In the genomic region with DNA sequence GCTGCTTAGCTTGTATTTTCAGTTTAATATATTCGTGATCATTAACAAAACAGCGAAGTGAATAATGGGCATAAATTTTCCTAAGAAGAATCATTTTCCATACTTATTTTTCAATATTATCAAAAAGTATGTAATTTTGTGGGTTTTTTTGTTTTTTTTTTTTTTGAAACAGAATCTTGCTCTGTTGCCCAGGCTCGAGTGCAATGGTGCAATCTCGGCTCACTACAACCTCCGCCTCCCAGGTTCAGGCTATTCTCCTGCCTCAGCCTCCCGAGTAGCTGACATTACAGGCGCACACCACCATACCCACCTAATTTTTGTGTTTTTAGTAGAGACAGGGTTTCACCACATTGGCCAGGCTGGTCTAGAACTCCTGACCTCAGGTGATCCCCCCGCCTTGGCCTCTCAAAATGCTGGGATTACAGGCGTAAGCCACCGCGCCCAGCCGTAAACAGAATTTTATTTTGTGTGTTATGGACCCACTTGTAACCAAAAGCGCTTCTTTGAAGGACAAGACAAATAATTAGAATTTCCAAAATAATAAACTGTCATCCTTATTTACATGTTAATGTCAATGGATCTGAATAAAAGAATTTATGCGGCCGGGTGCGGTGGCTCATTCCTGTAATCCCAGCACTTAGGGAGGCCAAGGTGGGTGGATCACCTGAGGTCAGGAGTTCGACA, we compare ENCODE assay signal across 8 cellular contexts.
DNase-seq lines count a peak whose midpoint lies in the region; ATAC-seq, FAIRE-seq and TF ChIP-seq lines count a peak whose summit lies in the region.
"Not testable (repeated sequence)": the region's sequence is repeated elsewhere in the genome, so short reads cannot be mapped to it uniquely, and the experiment has no call there.

No MANE protein-coding gene starts in this region.

- intact Hi-C loops in activated B cell treated with CpG ODN at 0.5 μM for 24 hours (cut with micrococcal nuclease); colonic mucosa (cut with DNase I): not testable (repeated sequence)
- intact Hi-C loops in HepG2 (cut with micrococcal nuclease; ENCODE audit: unreplicated experiment) (loop anchor here (2.0 kb wide), 2 partner anchors 144 to 166 kb away; no protein-coding TSS in a partner anchor), natural killer cell (cut with micrococcal nuclease) (loop anchor here (5.0 kb wide), 1 partner anchor 59 kb away; no protein-coding TSS in a partner anchor)

- peaks cover 44% of the 10 kb centered on the region for H3K4me1 ChIP-seq in CD4-positive, CD25-positive, alpha-beta regulatory T cell (ENCODE audit: control insufficient read depth, insufficient read depth, low read length, poor library complexity, severe bottlenecking)
- H3K4me1 ChIP-seq in colonic mucosa = not testable (repeated sequence)
- H3K4me1 ChIP-seq in HepG2 (ENCODE audit: insufficient read depth, low read length) (peaks cover 15% of the 10 kb centered on the region), tibial nerve (peaks cover 8 to 69% (median 20%) of the 10 kb centered on the region in 4 donors)

- in situ Hi-C loops in HepG2 (cut with HindIII; ENCODE audit: extremely low pct_ligation_motif_present, low pct_unique_long_range_greater_than_20kb) = loop anchor here (10.0 kb wide), 1 partner anchor 146 kb away; no protein-coding TSS in a partner anchor

- not testable (repeated sequence) for H3K9me3 Mint-ChIP-seq in CD4-positive, CD25-positive, alpha-beta regulatory T cell; IgD-negative memory B cell; activated B cell treated with CpG ODN at 0.5 μM for 24 hours; activated naive CD4-positive, alpha-beta T cell treated with anti-CD3 and anti-CD28 coated beads, Interleukin-2, amount 50 U/mL, for 24 hours; natural killer cell

- peak overlapping the region in 1 of 2 donors; percentile 57 for H3K9ac ChIP-seq in colonic mucosa (ENCODE audit: low read depth in 2 of 2, low read length in 2 of 2)
- not testable (repeated sequence) for H3K9ac ChIP-seq in HepG2 (ENCODE audit: insufficient read depth, low read depth, low read length)

- not testable (repeated sequence) for FAIRE-seq in HepG2 (lab: Jason Lieb, UNC)

- H3K36me3 ChIP-seq in CD4-positive, CD25-positive, alpha-beta regulatory T cell (ENCODE audit: control insufficient read depth, insufficient read depth, low read length) = peaks cover 30% of the 10 kb centered on the region
- not testable (repeated sequence) for H3K36me3 ChIP-seq in colonic mucosa; HepG2 (replicated peaks in 1 of 2; ENCODE audit: control insufficient read depth in 1 of 2, insufficient read depth in 2 of 2, low read length in 2 of 2)
- H3K36me3 ChIP-seq in tibial nerve = peaks cover 0 to 18% (median 0%) of the 10 kb centered on the region in 3 donors

- POLR2A ChIA-PET in activated B cell treated with CpG ODN at 0.5 μM for 24 hours (lab: Charles Lee) = interaction anchor here (0.6 to 3.3 kb wide), 14 partner anchors 15 to 346 kb away, joined by 3 to 20 read pairs (median 5); no protein-coding TSS in a partner anchor
- POLR2A ChIA-PET in HepG2 (lab: Yijun Ruan, JAX) = not testable (repeated sequence)

- TF ChIP-seq RAD21 in HepG2 (CRISPR knock-in tag; IDR thresholded peaks at IDR 0.05) = not testable (repeated sequence)

- ATAC-seq in CD4-positive, CD25-positive, alpha-beta regulatory T cell (ENCODE audit: low read depth in 2 of 2); activated B cell treated with CpG ODN at 0.5 μM for 24 hours (ENCODE audit: low read depth); HepG2; natural killer cell: not testable (repeated sequence)

- peaks cover 41 to 77% (median 62%) of the 10 kb centered on the region in 4 donors for H3K4me1 Mint-ChIP-seq in CD4-positive, CD25-positive, alpha-beta regulatory T cell
- H3K4me1 Mint-ChIP-seq in IgD-negative memory B cell = peaks cover 23 to 53% (median 48%) of the 10 kb centered on the region in 3 donors
- peaks cover 52% of the 10 kb centered on the region for H3K4me1 Mint-ChIP-seq in activated B cell treated with CpG ODN at 0.5 μM for 24 hours
- H3K4me1 Mint-ChIP-seq in activated naive CD4-positive, alpha-beta T cell treated with anti-CD3 and anti-CD28 coated beads, Interleukin-2, amount 50 U/mL, for 24 hours = peaks cover 72% of the 10 kb centered on the region
- H3K4me1 Mint-ChIP-seq in natural killer cell = peaks cover 67 to 70% of the 10 kb centered on the region in 2 donors

- H3K4me3 Mint-ChIP-seq in CD4-positive, CD25-positive, alpha-beta regulatory T cell = peak overlapping the region in 2 of 4 donors; percentile 15 to 22
- H3K4me3 Mint-ChIP-seq in IgD-negative memory B cell (peak overlapping the region in 2 of 4 donors; percentile 16 to 39), natural killer cell (peak overlapping the region; percentile 31)
- not testable (repeated sequence) for H3K4me3 Mint-ChIP-seq in activated B cell treated with CpG ODN at 0.5 μM for 24 hours; activated naive CD4-positive, alpha-beta T cell treated with anti-CD3 and anti-CD28 coated beads, Interleukin-2, amount 50 U/mL, for 24 hours

- TF ChIP-seq EP300 in HepG2 (IDR thresholded peaks at IDR 0.05; ENCODE audit: low read depth in 2 of 2, low read length in 2 of 2); HepG2 (CRISPR knock-in tag; IDR thresholded peaks at IDR 0.05; ENCODE audit: borderline replicate concordance); tibial nerve (IDR thresholded peaks at IDR 0.05): not testable (repeated sequence)

- H3K27me3 ChIP-seq in CD4-positive, CD25-positive, alpha-beta regulatory T cell (ENCODE audit: control insufficient read depth, insufficient read depth, low read length); colonic mucosa; HepG2 (ENCODE audit: control insufficient read depth in 1 of 2, insufficient read depth in 2 of 2, low read length in 2 of 2); tibial nerve: not testable (repeated sequence)

- H3K4me3 ChIP-seq in CD4-positive, CD25-positive, alpha-beta regulatory T cell (ENCODE audit: low read depth, low read length) = peak overlapping the region; percentile 33
- not testable (repeated sequence) for H3K4me3 ChIP-seq in colonic mucosa; HepG2 (replicated peaks in 1 of 3; ENCODE audit: insufficient read depth in 1 of 3, low read depth in 2 of 3, low read length in 3 of 3); tibial nerve

- H3K9me3 ChIP-seq in CD4-positive, CD25-positive, alpha-beta regulatory T cell (ENCODE audit: control insufficient read depth in 2 of 2, low read length in 2 of 2); colonic mucosa; HepG2 (ENCODE audit: low read length); tibial nerve: not testable (repeated sequence)

- 98% methylated on average over 17 of the region's 17 CpGs for WGBS in HepG2 (ENCODE audit: low lambda C conversion rate)
- 95% methylated on average over 17 of the region's 17 CpGs for WGBS in tibial nerve, 2 donors

- TF ChIP-seq POLR2A in HepG2 (IDR thresholded peaks at IDR 0.05; ENCODE audit: insufficient read depth in 1 of 2, low read depth in 2 of 2, low read length in 2 of 2); tibial nerve (IDR thresholded peaks at IDR 0.05): not testable (repeated sequence)

- H3K27ac Mint-ChIP-seq in CD4-positive, CD25-positive, alpha-beta regulatory T cell = peak overlapping the region in 2 of 3 donors; percentile 81 to 95
- H3K27ac Mint-ChIP-seq in IgD-negative memory B cell (peak overlapping the region; percentile 39 to 83 (median 76)), activated B cell treated with CpG ODN at 0.5 μM for 24 hours (peak overlapping the region; percentile 81), natural killer cell (peak overlapping the region; percentile 65 to 68)
- H3K27ac Mint-ChIP-seq in activated naive CD4-positive, alpha-beta T cell treated with anti-CD3 and anti-CD28 coated beads, Interleukin-2, amount 50 U/mL, for 24 hours = peak overlapping the region; percentile 95

- H3K79me2 ChIP-seq in HepG2 (ENCODE audit: insufficient read depth, low read length) = peaks cover 31% of the 10 kb centered on the region

- not testable (repeated sequence) for DNase-seq in CD4-positive, CD25-positive, alpha-beta regulatory T cell; activated B cell treated with CpG ODN at 0.5 μM for 24 hours; colonic mucosa; HepG2 (ENCODE audit: low spot score); natural killer cell; tibial nerve (ENCODE audit: low spot score in 2 of 2)

- not testable (repeated sequence) for H2AFZ ChIP-seq in HepG2 (ENCODE audit: low read length)

- CTCF ChIA-PET in activated B cell treated with CpG ODN at 0.5 μM for 24 hours (lab: Charles Lee) = interaction anchor here (0.8 to 6.2 kb wide), 33 partner anchors 11 to 261 kb away, joined by 3 to 128 read pairs (median 6); no protein-coding TSS in a partner anchor
- CTCF ChIA-PET in HepG2 (lab: Yijun Ruan, JAX; ENCODE audit: low intra/inter-chr PET ratio, low total read pairs) = interaction anchor here (0.9 to 2.1 kb wide), 3 partner anchors 59 to 166 kb away, joined by 6 to 15 read pairs (median 9); no protein-coding TSS in a partner anchor

- H3K27ac ChIP-seq in CD4-positive, CD25-positive, alpha-beta regulatory T cell (ENCODE audit: insufficient read depth, low read length, poor library complexity, severe bottlenecking) = peak overlapping the region; percentile 51
- H3K27ac ChIP-seq in colonic mucosa (peak overlapping the region; percentile 49), tibial nerve (peak overlapping the region; percentile 61 to 92 (median 80))
- not testable (repeated sequence) for H3K27ac ChIP-seq in HepG2 (ENCODE audit: extremely low read length, insufficient read depth, low read length)

- H4K20me1 ChIP-seq in HepG2 (ENCODE audit: insufficient read depth, low read length) = peaks cover 12% of the 10 kb centered on the region

- not testable (repeated sequence) for H3K27me3 Mint-ChIP-seq in CD4-positive, CD25-positive, alpha-beta regulatory T cell; IgD-negative memory B cell; activated B cell treated with CpG ODN at 0.5 μM for 24 hours; activated naive CD4-positive, alpha-beta T cell treated with anti-CD3 and anti-CD28 coated beads, Interleukin-2, amount 50 U/mL, for 24 hours; natural killer cell (ENCODE audit: low read depth in 2 of 2)

- TF ChIP-seq CTCF in activated B cell treated with CpG ODN at 0.5 μM for 24 hours (IDR thresholded peaks at IDR 0.05); colonic mucosa (IDR thresholded peaks at IDR 0.05); HepG2 (CRISPR knock-in tag; IDR thresholded peaks at IDR 0.05); natural killer cell (IDR thresholded peaks at IDR 0.05); tibial nerve (IDR thresholded peaks at IDR 0.05): not testable (repeated sequence)

- H3K36me3 Mint-ChIP-seq in CD4-positive, CD25-positive, alpha-beta regulatory T cell = peaks cover 15% of the 10 kb centered on the region
- H3K36me3 Mint-ChIP-seq in IgD-negative memory B cell, natural killer cell: not testable (repeated sequence)
- peaks cover 39% of the 10 kb centered on the region for H3K36me3 Mint-ChIP-seq in activated B cell treated with CpG ODN at 0.5 μM for 24 hours (ENCODE audit: low read depth)
- H3K36me3 Mint-ChIP-seq in activated naive CD4-positive, alpha-beta T cell treated with anti-CD3 and anti-CD28 coated beads, Interleukin-2, amount 50 U/mL, for 24 hours = peaks cover 13% of the 10 kb centered on the region

- H3K4me2 ChIP-seq in HepG2 (ENCODE audit: low read depth, low read length) = not testable (repeated sequence)

- not testable (repeated sequence) for BruUV-seq in HepG2 (replicated peaks; lab: Mats Ljungman, UMichigan)
